ENCODE assay signal across 14 cellular contexts in the genomic region with DNA sequence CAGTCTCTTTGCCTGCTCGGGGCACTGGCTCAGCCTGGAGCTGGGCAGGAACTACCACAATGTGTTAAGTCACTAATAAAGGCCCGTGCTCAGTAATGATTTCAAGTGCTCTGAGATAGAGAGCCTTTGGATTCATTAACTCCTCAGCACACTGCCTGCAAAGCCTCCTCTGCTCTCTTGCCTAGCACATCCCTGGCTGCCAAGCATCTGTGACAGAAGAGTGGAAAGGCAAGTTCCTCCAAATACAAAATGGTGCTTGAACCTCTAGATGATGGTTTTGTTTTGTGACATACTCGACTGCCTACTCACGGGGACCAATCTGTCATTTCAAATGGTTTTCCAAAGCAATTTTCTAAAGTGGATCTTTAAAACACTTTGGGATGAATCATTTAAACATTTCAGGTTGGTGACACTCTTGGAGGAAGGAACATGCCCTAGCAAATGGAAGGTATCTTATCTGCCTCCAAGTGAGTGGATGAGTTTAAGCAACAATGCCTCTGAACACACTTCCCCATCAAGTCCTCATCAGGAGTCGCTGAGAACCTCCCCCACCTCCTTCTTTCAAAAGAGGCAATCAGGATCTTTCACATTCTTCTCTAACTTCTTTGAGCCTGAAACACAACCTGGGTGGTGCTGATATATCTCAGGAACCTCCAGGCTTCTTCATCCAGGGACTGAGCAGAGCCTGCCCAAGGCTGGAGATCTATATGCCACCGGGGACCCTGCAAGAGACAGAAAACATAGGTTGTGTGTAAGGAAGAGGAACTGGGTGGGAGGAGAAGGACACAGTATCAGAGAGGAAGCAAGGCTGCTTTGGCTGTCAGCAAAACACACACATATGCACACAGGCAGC. TPM values are rescaled to one million over a fixed set of nuclear protein-coding genes. Genes with fewer than 3 reads are reported as not detected.
A peak's percentile ranks its signal among the peaks of the same experiment; 100 is the strongest.
DNase-seq lines count a peak whose midpoint lies in the region; ATAC-seq lines count a peak whose summit lies in the region.
"Had no signal": no experiment of that assay in that cellular context is flagged by ENCODE, and none has a peak within 500 bp of the region (broad histone marks: within the 10 kb centered on the region; RNA-seq: fewer than 3 reads in every experiment).

No MANE protein-coding gene starts in this region.

- H3K9me3 ChIP-seq in HUES48 (ENCODE audit: control insufficient read depth, insufficient read depth, low read length) = no peaks in the 10 kb centered on the region
- H3K9me3 ChIP-seq: ascending aorta had no signal

- DNase-seq in OCI-M1 (lab: John Stamatoyannopoulos, UW) = peak; percentile 33
- DNase-seq in inferior parietal cortex (ENCODE audit: extremely low spot score) = peak; percentile 41
- DNase-seq in activated T-helper 1 cell treated with anti-CD3 and anti-CD28 coated beads, Interleukin-12 subunit alpha, Interleukin-12 subunit beta, Interleukin-2, Interleukin-4 antibody, amounts not matched to agents 30 ng/mL and 10 ng/mL and 1 ng/mL, durations not matched to agents 14 hours and 24 hours and 36 hours (ENCODE audit: low spot score) = no peak
- DNase-seq: dermis blood vessel endothelial cell, NCI-H2081 had no signal

- H3K9me3 Mint-ChIP-seq in stimulated activated memory B cell treated with anti-CD40 and anti-IgM and Interleukin-4, amounts not matched to agents 10 μg/mL and 1 μg/mL and 100 μg/mL, for 72 hours = no peaks in the 10 kb centered on the region
- H3K9me3 Mint-ChIP-seq in activated T-helper 1 cell treated with anti-CD3 and anti-CD28 coated beads, Interleukin-12 subunit alpha, Interleukin-12 subunit beta, Interleukin-2, Interleukin-4 antibody, amounts not matched to agents 30 ng/mL and 10 ng/mL and 1 ng/mL, durations not matched to agents 14 hours and 24 hours and 36 hours = no peaks in the 10 kb centered on the region

- H3K4me3 Mint-ChIP-seq in stimulated activated memory B cell treated with anti-CD40 and anti-IgM and Interleukin-4, amounts not matched to agents 10 μg/mL and 1 μg/mL and 100 μg/mL, for 72 hours = no peak overlapping the region
- no peak overlapping the region for H3K4me3 Mint-ChIP-seq in activated T-helper 1 cell treated with anti-CD3 and anti-CD28 coated beads, Interleukin-12 subunit alpha, Interleukin-12 subunit beta, Interleukin-2, Interleukin-4 antibody, amounts not matched to agents 30 ng/mL and 10 ng/mL and 1 ng/mL, durations not matched to agents 14 hours and 24 hours and 36 hours

- no peak overlapping the region for H3K27ac Mint-ChIP-seq in stimulated activated memory B cell treated with anti-CD40 and anti-IgM and Interleukin-4, amounts not matched to agents 10 μg/mL and 1 μg/mL and 100 μg/mL, for 72 hours
- no peak overlapping the region for H3K27ac Mint-ChIP-seq in activated T-helper 1 cell treated with anti-CD3 and anti-CD28 coated beads, Interleukin-12 subunit alpha, Interleukin-12 subunit beta, Interleukin-2, Interleukin-4 antibody, amounts not matched to agents 30 ng/mL and 10 ng/mL and 1 ng/mL, durations not matched to agents 14 hours and 24 hours and 36 hours

- H3K4me1 Mint-ChIP-seq in stimulated activated memory B cell treated with anti-CD40 and anti-IgM and Interleukin-4, amounts not matched to agents 10 μg/mL and 1 μg/mL and 100 μg/mL, for 72 hours = peaks cover 6% of the 10 kb centered on the region
- no peaks in the 10 kb centered on the region for H3K4me1 Mint-ChIP-seq in activated T-helper 1 cell treated with anti-CD3 and anti-CD28 coated beads, Interleukin-12 subunit alpha, Interleukin-12 subunit beta, Interleukin-2, Interleukin-4 antibody, amounts not matched to agents 30 ng/mL and 10 ng/mL and 1 ng/mL, durations not matched to agents 14 hours and 24 hours and 36 hours (ENCODE audit: low read depth)

- H3K4me3 ChIP-seq in HUES48 (ENCODE audit: low read depth, low read length) = no peak overlapping the region
- H3K4me3 ChIP-seq: ascending aorta, K562 had no signal

- H3K27me3 Mint-ChIP-seq in stimulated activated memory B cell treated with anti-CD40 and anti-IgM and Interleukin-4, amounts not matched to agents 10 μg/mL and 1 μg/mL and 100 μg/mL, for 72 hours = peaks cover 10% of the 10 kb centered on the region
- peaks cover 3% of the 10 kb centered on the region for H3K27me3 Mint-ChIP-seq in activated T-helper 1 cell treated with anti-CD3 and anti-CD28 coated beads, Interleukin-12 subunit alpha, Interleukin-12 subunit beta, Interleukin-2, Interleukin-4 antibody, amounts not matched to agents 30 ng/mL and 10 ng/mL and 1 ng/mL, durations not matched to agents 14 hours and 24 hours and 36 hours (ENCODE audit: insufficient read depth)

- peak; percentile 32 for ATAC-seq in stimulated activated memory B cell treated with anti-CD40 and anti-IgM and Interleukin-4, amounts not matched to agents 10 μg/mL and 1 μg/mL and 100 μg/mL, for 72 hours
- ATAC-seq in HG02588 (IDR thresholded peaks at IDR 0.05; ENCODE audit: unreplicated experiment) (no peak), HG03378 (IDR thresholded peaks at IDR 0.05; ENCODE audit: unreplicated experiment) (no peak), GM21723 (IDR thresholded peaks at IDR 0.05; ENCODE audit: unreplicated experiment) (no peak)
- ATAC-seq: K562 had no signal

- H3K36me3 Mint-ChIP-seq in stimulated activated memory B cell treated with anti-CD40 and anti-IgM and Interleukin-4, amounts not matched to agents 10 μg/mL and 1 μg/mL and 100 μg/mL, for 72 hours = no peaks in the 10 kb centered on the region
- no peaks in the 10 kb centered on the region for H3K36me3 Mint-ChIP-seq in activated T-helper 1 cell treated with anti-CD3 and anti-CD28 coated beads, Interleukin-12 subunit alpha, Interleukin-12 subunit beta, Interleukin-2, Interleukin-4 antibody, amounts not matched to agents 30 ng/mL and 10 ng/mL and 1 ng/mL, durations not matched to agents 14 hours and 24 hours and 36 hours (ENCODE audit: low read depth)

- H3K36me3 ChIP-seq in HUES48 (ENCODE audit: control insufficient read depth, insufficient read depth, low read length) = no peaks in the 10 kb centered on the region
- H3K36me3 ChIP-seq: ascending aorta had no signal

- peaks cover 13% of the 10 kb centered on the region for H3K4me1 ChIP-seq in HUES48 (ENCODE audit: control insufficient read depth, insufficient read depth, low read length)
- H3K4me1 ChIP-seq: parathyroid adenoma had no signal

- H3K27ac ChIP-seq in HUES48 (ENCODE audit: low read depth, low read length) = peak overlapping the region; percentile 44
- H3K27ac ChIP-seq: ascending aorta, parathyroid adenoma had no signal

- intact Hi-C loops in activated T-helper 1 cell treated with anti-CD3 and anti-CD28 coated beads, Interleukin-12 subunit alpha, Interleukin-12 subunit beta, Interleukin-2, Interleukin-4 antibody, amounts not matched to agents 30 ng/mL and 10 ng/mL and 1 ng/mL, durations not matched to agents 14 hours and 24 hours and 36 hours (cut with micrococcal nuclease) = no loop called here

- H3K27me3 ChIP-seq in HUES48 (ENCODE audit: control insufficient read depth, insufficient read depth, low read length) = no peaks in the 10 kb centered on the region
- H3K27me3 ChIP-seq: ascending aorta had no signal

- no peak overlapping the region for H3K9ac ChIP-seq in HUES48 (ENCODE audit: low read depth, low read length)
- H3K9ac ChIP-seq: parathyroid adenoma had no signal

RNA-seq across cellular contexts. Expression of gene METTL24, which starts 35.8 kb away (rescaled TPM):
- not detected in 2 replicates for total RNA-seq in activated T-helper 1 cell treated with anti-CD3 and anti-CD28 coated beads, Interleukin-12 subunit alpha, Interleukin-12 subunit beta, Interleukin-2, Interleukin-4 antibody, amounts not matched to agents 30 ng/mL and 10 ng/mL and 1 ng/mL, durations not matched to agents 14 hours and 24 hours and 36 hours
- total RNA-seq: dermis blood vessel endothelial cell; K562; T-helper 1 cell treated with Interleukin-12 subunit alpha and Interleukin-12 subunit beta and Interleukin-4 antibody, amounts not matched to agents 30 ng/mL and 1 ng/mL, for 36 hours had no signal
